In genomic region chr1:57748696-57749095, GRCh38 we compare ENCODE assay signal across 19 cellular contexts.
"Had no signal": no experiment of that assay in that cellular context is flagged by ENCODE, and none has a peak within 500 bp of the region (broad histone marks: within the 10 kb centered on the region; RNA-seq: fewer than 3 reads in every experiment).

No MANE protein-coding gene starts in this region.

- DNase-seq: activated CD4-positive, alpha-beta T cell treated with anti-CD3 and anti-CD28 coated beads for 36 hours; activated CD8-positive, alpha-beta memory T cell treated with anti-CD3 and anti-CD28 coated beads, Interleukin-2, amount 50 U/mL, for 4 hours; activated CD8-positive, alpha-beta T cell treated with anti-CD3 and anti-CD28 coated beads for 36 hours; activated naive CD4-positive, alpha-beta T cell treated with anti-CD3 and anti-CD28 coated beads, Interleukin-2, amount 50 U/mL, for 16 hours; activated naive CD8-positive, alpha-beta T cell treated with anti-CD3 and anti-CD28 coated beads, Interleukin-2, amount 10 ng/mL, durations not matched to agents 7 days and 5 days; adrenal gland; anterior cingulate cortex; central memory CD4-positive, alpha-beta T cell; cortex of kidney; KBM-7; NCI-H1048; NCI-H146; NCI-H2029 treated with DMSO at 0.1 percent for 48 hours; NCI-H510A treated with DMSO at 0.1 percent for 48 hours; NCI-H748 treated with DMSO at 0.1 percent for 48 hours; SIG-M5; T-helper 17 cell; T-helper 9 cell; WERI-Rb-1 had no signal
